10 cellular contexts compared by ENCODE assay signal in genomic region chr1:223733898-223734852, GRCh38. TPM values are rescaled to one million over a fixed set of nuclear protein-coding genes. Genes with fewer than 3 reads are reported as not detected.
DNase-seq lines count a peak whose midpoint lies in the region; ATAC-seq, FAIRE-seq and TF ChIP-seq lines count a peak whose summit lies in the region.
"Had no signal": no experiment of that assay in that cellular context is flagged by ENCODE, and none has a peak within 500 bp of the region (broad histone marks: within the 10 kb centered on the region; RNA-seq: fewer than 3 reads in every experiment).

No MANE protein-coding gene starts in this region.

- H4K20me1 ChIP-seq in mammary epithelial cell (ENCODE audit: insufficient read depth, low read length) (peaks cover 10% of the 10 kb centered on the region), endothelial cell of umbilical vein (replicated peaks; ENCODE audit: control insufficient read depth, extremely low read depth, insufficient read depth, low read length) (no peaks in the 10 kb centered on the region)

- H2AFZ ChIP-seq in mammary epithelial cell (ENCODE audit: low read depth, low read length) (no peak overlapping the region), endothelial cell of umbilical vein (ENCODE audit: low read depth, low read length) (no peak overlapping the region)

- H3K9me3 Mint-ChIP-seq in nephron progenitor cell: no peaks in the 10 kb centered on the region

- H3K9ac ChIP-seq in mammary epithelial cell (ENCODE audit: insufficient read depth, low read length) (no peak overlapping the region), endothelial cell of umbilical vein (replicated peaks; ENCODE audit: extremely low read depth, insufficient read depth, low read length) (no peak overlapping the region)

- peak in 1 of 4 donors; percentile 88 for TF ChIP-seq EP300 in upper lobe of left lung (IDR thresholded peaks at IDR 0.05)

- no peaks in the 10 kb centered on the region for H3K27me3 Mint-ChIP-seq in nephron progenitor cell (ENCODE audit: low read depth, poor library complexity)

- H3K4me1 Mint-ChIP-seq in nephron progenitor cell: peaks cover 45% of the 10 kb centered on the region

- H3K4me3 Mint-ChIP-seq in nephron progenitor cell: no peak overlapping the region

- POLR2A ChIA-PET in endothelial cell of umbilical vein (lab: Charles Lee): no interaction called here

- H3K36me3 ChIP-seq in breast epithelium (no peaks in the 10 kb centered on the region), mammary epithelial cell (ENCODE audit: insufficient read depth, low read length) (peaks cover 27% of the 10 kb centered on the region), endothelial cell of umbilical vein (ENCODE audit: control insufficient read depth in 2 of 2, extremely low read depth in 1 of 2, insufficient read depth in 2 of 2, low read length in 2 of 2) (peaks cover 5 to 9% of the 10 kb centered on the region in 2 experiments), upper lobe of left lung (peaks cover 0 to 4% (median 0%) of the 10 kb centered on the region in 4 donors), spleen (peaks cover 0 to 27% (median 0%) of the 10 kb centered on the region in 6 donors)
- H3K36me3 ChIP-seq: ovary had no signal

- intact Hi-C loops in breast epithelium (cut with DNase I; ENCODE audit: low total_unique reads): no loop called here
- intact Hi-C loops in mammary epithelial cell (cut with micrococcal nuclease): no loop called here
- intact Hi-C loops in endothelial cell of umbilical vein (cut with micrococcal nuclease): loop anchor here (1.0 kb wide), 1 partner anchor 8 kb away; no protein-coding TSS in a partner anchor
- intact Hi-C loops in spleen (cut with DNase I; ENCODE audit: low total_unique reads): no loop called here

- BruUV-seq in mammary epithelial cell (replicated peaks; lab: Mats Ljungman, UMichigan) (no TSS peak), endothelial cell of umbilical vein (replicated peaks; lab: Mats Ljungman, UMichigan) (no TSS peak)

- H3K79me2 ChIP-seq in mammary epithelial cell (ENCODE audit: insufficient read depth, low read length) (peaks cover 100% of the 10 kb centered on the region), endothelial cell of umbilical vein (ENCODE audit: control insufficient read depth, insufficient read depth, low read length) (peaks cover 90% of the 10 kb centered on the region)

- DNase-seq in breast epithelium (ENCODE audit: low spot score in 2 of 2) (no peak), mammary epithelial cell (no peak), endothelial cell of umbilical vein (ENCODE audit: low read depth, low spot score) (no peak), nephron progenitor cell (no peak), upper lobe of left lung (peak in 1 of 2 donors; percentile 66), spleen (no peak)
- no peak for DNase-seq in activated CD8-positive, alpha-beta memory T cell treated with anti-CD3 and anti-CD28 coated beads, Interleukin-2, amount 50 U/mL, for 48 hours
- DNase-seq: NCI-H2171, ovary had no signal

- peak overlapping the region in 1 of 3 donors; percentile 17 for H3K4me3 ChIP-seq in breast epithelium
- no peak overlapping the region for H3K4me3 ChIP-seq in mammary epithelial cell (replicated peaks in 1 of 3; ENCODE audit: insufficient read depth in 1 of 3, low read depth in 2 of 3, low read length in 3 of 3)
- H3K4me3 ChIP-seq in endothelial cell of umbilical vein (replicated peaks in 1 of 3; ENCODE audit: insufficient read depth in 1 of 3, low read depth in 1 of 3, low read length in 3 of 3): no peak overlapping the region
- H3K4me3 ChIP-seq in upper lobe of left lung: peak overlapping the region in 3 of 4 donors; percentile 4 to 30 (median 19)
- H3K4me3 ChIP-seq in spleen: no peak overlapping the region
- H3K4me3 ChIP-seq: ovary had no signal

- no peak for TF ChIP-seq POLR2A in breast epithelium (IDR thresholded peaks at IDR 0.05)
- no peak for TF ChIP-seq POLR2A in endothelial cell of umbilical vein (IDR thresholded peaks at IDR 0.05; ENCODE audit: low read depth, low read length)
- peak in 1 of 4 donors; percentile 57 for TF ChIP-seq POLR2A in upper lobe of left lung (IDR thresholded peaks at IDR 0.05)
- no peak for TF ChIP-seq POLR2A in spleen (IDR thresholded peaks at IDR 0.05)

- in situ Hi-C loops in mammary epithelial cell (cut with MboI; ENCODE audit: low sequenced_read_pairs in 2 of 2): no loop called here

- H3K9me1 ChIP-seq in endothelial cell of umbilical vein (replicated peaks; ENCODE audit: control insufficient read depth, extremely low read depth, insufficient read depth, low read length): no peaks in the 10 kb centered on the region

- peaks cover 33% of the 10 kb centered on the region for H3K36me3 Mint-ChIP-seq in nephron progenitor cell (ENCODE audit: low read depth)

- H3K27ac ChIP-seq in breast epithelium: peak overlapping the region; percentile 76 to 78
- no peak overlapping the region for H3K27ac ChIP-seq in mammary epithelial cell (ENCODE audit: insufficient read depth, low read depth, low read length)
- peak overlapping the region; percentile 96 for H3K27ac ChIP-seq in endothelial cell of umbilical vein (ENCODE audit: insufficient read depth, low read depth, low read length)
- H3K27ac ChIP-seq in upper lobe of left lung: peak overlapping the region; percentile 65 to 88 (median 82)
- peak overlapping the region in 4 of 8 donors; percentile 26 to 57 (median 42) for H3K27ac ChIP-seq in spleen
- H3K27ac ChIP-seq: ovary had no signal

- H3K27me3 ChIP-seq in breast epithelium (no peaks in the 10 kb centered on the region), mammary epithelial cell (ENCODE audit: insufficient read depth, low read length) (no peaks in the 10 kb centered on the region), endothelial cell of umbilical vein (ENCODE audit: control insufficient read depth in 2 of 2, insufficient read depth in 2 of 2, low read length in 2 of 2) (no peaks in the 10 kb centered on the region), upper lobe of left lung (no peaks in the 10 kb centered on the region), spleen (replicated peaks in 1 of 7) (no peaks in the 10 kb centered on the region)
- H3K27me3 ChIP-seq: ovary had no signal

- dilution Hi-C loops in mammary epithelial cell (cut with HindIII; ENCODE audit: low sequenced_read_pairs): loop anchor here (5.0 kb wide), 1 partner anchor 67 kb away; the partner anchor contains the start of gene CAPN8
- dilution Hi-C loops in endothelial cell of umbilical vein (cut with MboI; ENCODE audit: extremely low pct_ligation_motif_present, low sequenced_read_pairs): no loop called here

- H3K9me3 ChIP-seq in breast epithelium (no peaks in the 10 kb centered on the region), mammary epithelial cell (replicated peaks; ENCODE audit: insufficient read depth, low read length) (no peaks in the 10 kb centered on the region), endothelial cell of umbilical vein (replicated peaks; ENCODE audit: control insufficient read depth, insufficient read depth, low read length) (no peaks in the 10 kb centered on the region), upper lobe of left lung (no peaks in the 10 kb centered on the region), spleen (no peaks in the 10 kb centered on the region)
- H3K9me3 ChIP-seq: ovary had no signal

- 91% methylated on average over 16 of the region's 20 CpGs for WGBS in mammary epithelial cell (ENCODE audit: low coverage, missing lambda C conversion rate)
- 52 to 57% methylated on average over 19 to 20 of the region's 20 CpGs for WGBS in upper lobe of left lung, 2 donors
- WGBS in spleen, 5 donors: 72 to 90% (median 76%) methylated on average over 20 of the region's 20 CpGs

- H3K4me2 ChIP-seq in mammary epithelial cell (ENCODE audit: insufficient read depth, low read depth, low read length): no peak overlapping the region
- no peak overlapping the region for H3K4me2 ChIP-seq in endothelial cell of umbilical vein (ENCODE audit: insufficient read depth, low read length)

- peaks cover 19 to 33% of the 10 kb centered on the region in 2 donors for H3K4me1 ChIP-seq in breast epithelium
- H3K4me1 ChIP-seq in mammary epithelial cell (ENCODE audit: insufficient read depth, low read length): peaks cover 25% of the 10 kb centered on the region
- peaks cover 57% of the 10 kb centered on the region for H3K4me1 ChIP-seq in endothelial cell of umbilical vein (ENCODE audit: control insufficient read depth, extremely low read depth, insufficient read depth, low read length)
- H3K4me1 ChIP-seq in upper lobe of left lung: peaks cover 71 to 82% (median 77%) of the 10 kb centered on the region in 4 donors
- H3K4me1 ChIP-seq in spleen: peaks cover 9 to 52% (median 36%) of the 10 kb centered on the region in 6 donors

- peak in 1 of 2 donors; percentile 38 for ATAC-seq in upper lobe of left lung (ENCODE audit: low FRiP score in 2 of 2)
- ATAC-seq in GM21526 (IDR thresholded peaks at IDR 0.05; ENCODE audit: low FRiP score, unreplicated experiment): no peak

- CTCF ChIA-PET in mammary epithelial cell (lab: Charles Lee; ENCODE audit: low non-redundant PET) (no interaction called here), endothelial cell of umbilical vein (lab: Charles Lee) (interaction anchor here (1.3 to 8.2 kb wide), 3 partner anchors 7 to 22 kb away, joined by 4 to 68 read pairs (median 5); partner anchors contain the start of gene CAPN2)

- TF ChIP-seq CTCF in breast epithelium (IDR thresholded peaks at IDR 0.05) (no peak), mammary epithelial cell (conservative IDR thresholded peaks at IDR 0.05 in 1 of 2, IDR thresholded peaks at IDR 0.05 in 1 of 2; ENCODE audit: extremely low read depth in 1 of 2, insufficient read depth in 1 of 2, low read depth in 1 of 2, low read length in 2 of 2) (no peak), endothelial cell of umbilical vein (IDR thresholded peaks at IDR 0.05; ENCODE audit: extremely low read depth in 1 of 2, insufficient read depth in 1 of 2, low read depth in 1 of 2, low read length in 2 of 2) (no peak), nephron progenitor cell (IDR thresholded peaks at IDR 0.05) (no peak), upper lobe of left lung (IDR thresholded peaks at IDR 0.05) (no peak), spleen (IDR thresholded peaks at IDR 0.05 in 8 of 11, conservative IDR thresholded peaks at IDR 0.05 in 3 of 11) (no peak)

- peak overlapping the region; percentile 92 for H3K27ac Mint-ChIP-seq in nephron progenitor cell

- no peak for FAIRE-seq in endothelial cell of umbilical vein (lab: Jason Lieb, UNC)

RNA-seq across cellular contexts. Expression of gene CAPN2, which starts 21.8 kb away (rescaled TPM):
- total RNA-seq in breast epithelium (100 to 1,000 TPM; 162 to 192 (median 164) TPM), mammary epithelial cell (100 to 1,000 TPM; 270 to 454 TPM), endothelial cell of umbilical vein (316 and 420 TPM in 2 replicates), upper lobe of left lung (1,000 to 10,000 TPM in 1 of 6 donors, 100 to 1,000 TPM in 5; 271 to 1,436 (median 427) TPM), spleen (100 to 1,000 TPM in 1 of 7 donors, 10 to 100 TPM in 6; 48.8 to 106 (median 88.8) TPM)
- polyA plus RNA-seq in mammary epithelial cell (234 TPM), endothelial cell of umbilical vein (82.0 and 110 TPM in 2 replicates), spleen (10 to 100 TPM; 20.5 to 50.7 (median 35.7) TPM)
- polyA minus RNA-seq in mammary epithelial cell (517 TPM), endothelial cell of umbilical vein (205 and 211 TPM in 2 replicates)
- 160 and 168 TPM in 2 replicates for polyA plus RNA-seq in endothelial cell of umbilical vein (2011; cell fraction: cytosol; rRNA removed)
- 332 and 370 TPM in 2 replicates for polyA plus RNA-seq in endothelial cell of umbilical vein (2011; cell fraction: nucleus; rRNA removed)
- 262 and 405 TPM in 2 replicates for polyA plus RNA-seq in endothelial cell of umbilical vein (2012)
- polyA minus RNA-seq in endothelial cell of umbilical vein (2011; cell fraction: cytosol; rRNA and poly(A)+ RNA removed): 44.4 TPM
- polyA minus RNA-seq in endothelial cell of umbilical vein (2011; cell fraction: nucleus; rRNA and poly(A)+ RNA removed): 100 and 114 TPM in 2 replicates

Comparison
In these comparisons a context has a peak if more than half of its experiments do, and no peak if none do; other contexts are left out.
1. H3K4me3 ChIP-seq: peak in upper lobe of left lung (3 of 4); none in mammary epithelial cell (0 of 3), endothelial cell of umbilical vein (0 of 3) and spleen (0 of 8).